ENCODE assay signal across 28 cellular contexts in genomic region chr1:5959667-5960230, GRCh38.
"Had no signal": no experiment of that assay in that cellular context is flagged by ENCODE, and none has a peak within 500 bp of the region (broad histone marks: within the 10 kb centered on the region; RNA-seq: fewer than 3 reads in every experiment).

No MANE protein-coding gene starts in this region.

- H3K9ac ChIP-seq: parathyroid adenoma had no signal

- H3K4me3 ChIP-seq: adrenal gland, body of pancreas, esophagus squamous epithelium, left lung, lung, right atrium auricular region, suprapubic skin, tibial artery had no signal

- H3K9me3 ChIP-seq: adrenal gland, body of pancreas, esophagus squamous epithelium, left lung, right atrium auricular region, suprapubic skin, tibial artery had no signal

- ATAC-seq: body of pancreas, left lung had no signal

- H3K27ac ChIP-seq: adrenal gland, body of pancreas, epithelial cell of prostate, esophagus squamous epithelium, left lung, parathyroid adenoma, right atrium auricular region, suprapubic skin, tibial artery, WERI-Rb-1 had no signal

- DNase-seq: activated CD4-positive, alpha-beta T cell treated with anti-CD3 and anti-CD28 coated beads, Interleukin-2, amount 10 ng/mL, durations not matched to agents 24 days and 14 days; activated CD4-positive, CD25-positive, alpha-beta regulatory T cell treated with anti-CD3 and anti-CD28 coated beads, Interleukin-2, amount 50 U/mL, for 72 hours; activated CD8-positive, alpha-beta memory T cell treated with anti-CD3 and anti-CD28 coated beads, Interleukin-2, amount 50 U/mL, for 4 hours; activated naive CD4-positive, alpha-beta T cell treated with Interleukin-2 at 50 U/mL for 16 hours; activated naive CD8-positive, alpha-beta T cell treated with anti-CD3 and anti-CD28 coated beads for 36 hours; activated T-cell treated with anti-CD3 and anti-CD28 coated beads, Interleukin-2, amount 50 U/mL, for 1 hour; adrenal gland; body of pancreas; effector CD8-positive, alpha-beta T cell; esophagus squamous epithelium; naive B cell; nucleus accumbens; stimulated activated CD4-positive, alpha-beta T cell treated with anti-CD3 and anti-CD28 coated beads, Interleukin-15, amount 100 ng/mL, for 24 hours; stimulated activated CD4-positive, alpha-beta T cell treated with anti-CD3 and anti-CD28 coated beads, Interleukin-2, amount 100 ng/mL, for 24 hours; stimulated activated naive CD4-positive, alpha-beta T cell; T-helper 1 cell; T-helper 9 cell; WERI-Rb-1 had no signal

- H3K27ac Mint-ChIP-seq: activated CD4-positive, alpha-beta memory T cell treated with anti-CD3 and anti-CD28 coated beads for 36 hours; activated CD4-positive, alpha-beta T cell treated with anti-CD3 and anti-CD28 coated beads, Interleukin-2, amount 10 ng/mL, durations not matched to agents 24 days and 14 days; activated naive CD8-positive, alpha-beta T cell treated with anti-CD3 and anti-CD28 coated beads for 36 hours had no signal

- H3K9me3 Mint-ChIP-seq: activated CD4-positive, alpha-beta memory T cell treated with anti-CD3 and anti-CD28 coated beads for 36 hours; activated CD4-positive, alpha-beta T cell treated with anti-CD3 and anti-CD28 coated beads, Interleukin-2, amount 10 ng/mL, durations not matched to agents 24 days and 14 days; activated naive CD8-positive, alpha-beta T cell treated with anti-CD3 and anti-CD28 coated beads for 36 hours; activated T-helper 1 cell treated with anti-CD3 and anti-CD28 coated beads, Interleukin-12 subunit alpha, Interleukin-12 subunit beta, Interleukin-2, Interleukin-4 antibody, amounts not matched to agents 30 ng/mL and 10 ng/mL and 1 ng/mL, durations not matched to agents 14 hours and 24 hours and 36 hours; neural crest cell had no signal

- H3K4me1 ChIP-seq: adrenal gland, body of pancreas, esophagus squamous epithelium, left lung, parathyroid adenoma, right atrium auricular region, suprapubic skin, tibial artery had no signal

- H3K4me3 Mint-ChIP-seq: activated CD4-positive, alpha-beta memory T cell treated with anti-CD3 and anti-CD28 coated beads for 36 hours; activated CD4-positive, alpha-beta T cell treated with anti-CD3 and anti-CD28 coated beads, Interleukin-2, amount 10 ng/mL, durations not matched to agents 24 days and 14 days; activated naive CD8-positive, alpha-beta T cell treated with anti-CD3 and anti-CD28 coated beads for 36 hours; activated T-helper 1 cell treated with anti-CD3 and anti-CD28 coated beads, Interleukin-12 subunit alpha, Interleukin-12 subunit beta, Interleukin-2, Interleukin-4 antibody, amounts not matched to agents 30 ng/mL and 10 ng/mL and 1 ng/mL, durations not matched to agents 14 hours and 24 hours and 36 hours; naive B cell; neural crest cell had no signal

- H3K79me2 ChIP-seq: parathyroid adenoma had no signal

- H3K27me3 Mint-ChIP-seq: activated CD4-positive, alpha-beta memory T cell treated with anti-CD3 and anti-CD28 coated beads for 36 hours; activated CD4-positive, alpha-beta T cell treated with anti-CD3 and anti-CD28 coated beads, Interleukin-2, amount 10 ng/mL, durations not matched to agents 24 days and 14 days; activated naive CD8-positive, alpha-beta T cell treated with anti-CD3 and anti-CD28 coated beads for 36 hours had no signal

- H3K27me3 ChIP-seq: adrenal gland, body of pancreas, esophagus squamous epithelium, left lung, right atrium auricular region, suprapubic skin, tibial artery had no signal

- H3K4me1 Mint-ChIP-seq: neural crest cell had no signal

- H2AFZ ChIP-seq: parathyroid adenoma had no signal
